In genomic region chr17:43401293-43401692, GRCh38 we compare ENCODE assay signal across 2 cellular contexts.
TF ChIP-seq lines count a peak whose summit lies in the region.

No MANE protein-coding gene starts in this region.

TF ChIP-seq in HepG2, 621 proteins besides CTCF, POLR2A, EP300 and RAD21:
- TF ChIP-seq POLR2AphosphoS5 (IDR thresholded peaks at IDR 0.05; ENCODE audit: low read depth, low read length), result peak; percentile 40
- 0 out of 2 replicates have a peak, but pooled peaks have one; percentile 11 for TF ChIP-seq ARID2 (CRISPR knock-in tag; IDR thresholded peaks at IDR 0.05; ENCODE audit: borderline replicate concordance)
- TF ChIP-seq PBX2 (CRISPR knock-in tag; IDR thresholded peaks at IDR 0.05), result no peak

TF ChIP-seq in GM12891, 5 proteins besides CTCF, POLR2A, EP300 and RAD21 (continued from another document):
- TF ChIP-seq PAX5 (IDR thresholded peaks at IDR 0.05; ENCODE audit: insufficient read depth, low read length, severe bottlenecking), result no peak
- TF ChIP-seq TAF1 (IDR thresholded peaks at IDR 0.05; ENCODE audit: low read depth, low read length), result no peak
- TF ChIP-seq SPI1 (IDR thresholded peaks at IDR 0.05; ENCODE audit: low read depth, low read length), result no peak
